ENCODE assay signal across 14 cellular contexts in genomic region chr12:27285395-27285794, GRCh38. TPM values are rescaled to one million over a fixed set of nuclear protein-coding genes. Genes with fewer than 3 reads are reported as not detected.
DNase-seq lines count a peak whose midpoint lies in the region; ATAC-seq, FAIRE-seq and TF ChIP-seq lines count a peak whose summit lies in the region.
"Had no signal": no experiment of that assay in that cellular context is flagged by ENCODE, and none has a peak within 500 bp of the region (broad histone marks: within the 10 kb centered on the region; RNA-seq: fewer than 3 reads in every experiment).

No MANE protein-coding gene starts in this region.

- no peaks in the 10 kb centered on the region for H3K36me3 Mint-ChIP-seq in astrocyte (ENCODE audit: low read depth, unreplicated experiment)
- H3K36me3 Mint-ChIP-seq: T-cell had no signal

- ATAC-seq in thoracic aorta (ENCODE audit: insufficient number of reproducible peaks, low FRiP score, low read depth), result no peak
- ATAC-seq in activated CD4-positive, CD25-positive, alpha-beta regulatory T cell treated with anti-CD3 and anti-CD28 coated beads, Interleukin-2, amount 50 U/mL, for 24 hours, result no peak
- ATAC-seq: T-cell had no signal

- peaks cover 22% of the 10 kb centered on the region for H4K20me1 ChIP-seq in astrocyte (ENCODE audit: insufficient read depth, low read length)

- H2AFZ ChIP-seq in astrocyte (ENCODE audit: low read depth, low read length), result no peak overlapping the region

- H3K27me3 ChIP-seq in astrocyte (ENCODE audit: insufficient read depth, low read length) (no peaks in the 10 kb centered on the region), thoracic aorta (replicated peaks; ENCODE audit: insufficient read depth) (no peaks in the 10 kb centered on the region)

- peaks cover 88% of the 10 kb centered on the region for H3K79me2 ChIP-seq in astrocyte (ENCODE audit: insufficient read depth, low read length)

- H3K4me3 ChIP-seq in astrocyte (ENCODE audit: insufficient read depth, low read depth, low read length) (no peak overlapping the region), thoracic aorta (peak overlapping the region; percentile 47)

- H3K4me1 ChIP-seq in astrocyte (ENCODE audit: insufficient read depth, low read length) (peaks cover 24% of the 10 kb centered on the region), thoracic aorta (ENCODE audit: control insufficient read depth in 1 of 2, low read depth in 2 of 2) (peaks cover 65 to 79% of the 10 kb centered on the region in 2 donors)

- H3K27ac ChIP-seq in astrocyte (ENCODE audit: low read depth, low read length), result peak overlapping the region; percentile 86
- H3K27ac ChIP-seq in thoracic aorta, result peak overlapping the region; percentile 87 to 91
- H3K27ac ChIP-seq in substantia nigra (ENCODE audit: low read depth, low read length, poor library complexity, severe bottlenecking), result no peak overlapping the region
- H3K27ac ChIP-seq: 22Rv1 had no signal

- H3K36me3 ChIP-seq in astrocyte (ENCODE audit: insufficient read depth, low read length), result peaks cover 10% of the 10 kb centered on the region
- H3K36me3 ChIP-seq in thoracic aorta, result no peaks in the 10 kb centered on the region

- TF ChIP-seq CTCF in astrocyte (IDR thresholded peaks at IDR 0.05; ENCODE audit: insufficient read depth, low read depth, low read length) (no peak), thoracic aorta (IDR thresholded peaks at IDR 0.05) (no peak)

- peaks cover 41% of the 10 kb centered on the region for H3K4me1 Mint-ChIP-seq in astrocyte (ENCODE audit: low read depth, unreplicated experiment)

- no peaks in the 10 kb centered on the region for H3K27me3 Mint-ChIP-seq in astrocyte (ENCODE audit: low read depth, unreplicated experiment)
- H3K27me3 Mint-ChIP-seq: T-cell had no signal

- peak overlapping the region; percentile 66 for H3K4me2 ChIP-seq in astrocyte (ENCODE audit: low read length)

- DNase-seq in DMS153 treated with DMSO at 0.1 percent for 48 hours (lab: John Stamatoyannopoulos, UW; ENCODE audit: unreplicated experiment), result peak; percentile 13
- DNase-seq in DMS153 (lab: John Stamatoyannopoulos, UW), result no peak
- DNase-seq in astrocyte (ENCODE audit: low read depth), result peak; percentile 29
- peak; percentile 24 for DNase-seq in iPS-NIHi11 (ENCODE audit: low spot score)
- no peak for DNase-seq in thoracic aorta (ENCODE audit: low spot score)
- no peak for DNase-seq in substantia nigra (lab: John Stamatoyannopoulos, UW)
- no peak for DNase-seq in stimulated activated naive CD4-positive, alpha-beta T cell treated with Interleukin-2 at 50 U/mL for 16 hours (lab: John Stamatoyannopoulos, UW)
- DNase-seq: activated CD4-positive, alpha-beta T cell treated with anti-CD3 and anti-CD28 coated beads, Interleukin-2, amount 50 U/mL, for 4 hours; activated naive CD4-positive, alpha-beta T cell treated with anti-CD3 and anti-CD28 coated beads for 36 hours; effector CD4-positive, alpha-beta T cell; NCI-H1417; T-cell had no signal

- no peak overlapping the region for H3K4me3 Mint-ChIP-seq in astrocyte (ENCODE audit: unreplicated experiment)
- H3K4me3 Mint-ChIP-seq: activated naive CD4-positive, alpha-beta T cell treated with anti-CD3 and anti-CD28 coated beads for 36 hours; T-cell had no signal

- no peak for FAIRE-seq in astrocyte (lab: Jason Lieb, UNC)

- H3K9me3 Mint-ChIP-seq in astrocyte (ENCODE audit: unreplicated experiment), result no peaks in the 10 kb centered on the region
- H3K9me3 Mint-ChIP-seq: activated naive CD4-positive, alpha-beta T cell treated with anti-CD3 and anti-CD28 coated beads for 36 hours; T-cell had no signal

- H3K9ac ChIP-seq in astrocyte (ENCODE audit: low read length), result peak overlapping the region; percentile 37

- peak overlapping the region; percentile 85 for H3K27ac Mint-ChIP-seq in astrocyte (ENCODE audit: unreplicated experiment)
- H3K27ac Mint-ChIP-seq: activated naive CD4-positive, alpha-beta T cell treated with anti-CD3 and anti-CD28 coated beads for 36 hours; T-cell had no signal

- H3K9me3 ChIP-seq in astrocyte (ENCODE audit: insufficient read depth, low read depth, low read length) (no peaks in the 10 kb centered on the region), thoracic aorta (no peaks in the 10 kb centered on the region)

RNA-seq across cellular contexts. Expression of gene STK38L, which starts 41.3 kb away (rescaled TPM):
- total RNA-seq in astrocyte, result 114 and 115 TPM in 2 replicates
- 100 to 1,000 TPM; 216 to 227 TPM for total RNA-seq in thoracic aorta

RNA-seq across cellular contexts. Expression of gene BMAL2, which starts 47.2 kb away (rescaled TPM):
- total RNA-seq in astrocyte (12.1 and 13.6 TPM in 2 replicates), thoracic aorta (10 to 100 TPM in 1 of 2 donors, 1 to 10 TPM in 1; 5.8 to 11.1 TPM)

Comparison
In these comparisons a context has a peak if more than half of its experiments do, and no peak if none do; other contexts are left out.
1. DNase-seq: peak in DMS153 treated with DMSO at 0.1 percent for 48 hours (single experiment), astrocyte (single experiment) and iPS-NIHi11 (single experiment); none in DMS153 (single experiment), thoracic aorta (single experiment), substantia nigra (0 of 49) and stimulated activated naive CD4-positive, alpha-beta T cell treated with Interleukin-2 at 50 U/mL for 16 hours (single experiment).